ENCODE assay signal across 1 cellular context in genomic region chr20:1122388-1123315, GRCh38.
TF ChIP-seq lines count a peak whose summit lies in the region.

No MANE protein-coding gene starts in this region.

TF ChIP-seq in GM12878, 131 proteins besides CTCF, POLR2A, EP300 and RAD21 (continued from another document):
- peak; percentile 54; the same call in 1 of the 2 replicates for TF ChIP-seq MLLT1 (IDR thresholded peaks at IDR 0.05)
- TF ChIP-seq SRF (IDR thresholded peaks at IDR 0.05; ENCODE audit: low read depth in 2 of 2, low read length in 2 of 2) = peak in 1 of 2 experiments; percentile 35; a peak in 1 of 4 replicates
- TF ChIP-seq SMARCA5 (IDR thresholded peaks at IDR 0.05) = no peak
- no peak for TF ChIP-seq ZNF217 (IDR thresholded peaks at IDR 0.05)
- no peak for TF ChIP-seq HSF1 (IDR thresholded peaks at IDR 0.05; ENCODE audit: low read depth, low read length)
- no peak for TF ChIP-seq PKNOX1 (IDR thresholded peaks at IDR 0.05)
- peak; percentile 31 for TF ChIP-seq USF1 (IDR thresholded peaks at IDR 0.05; ENCODE audit: borderline replicate concordance, extremely low read length, insufficient read depth, low read depth, low read length)
- TF ChIP-seq RUNX3 (IDR thresholded peaks at IDR 0.05; ENCODE audit: low read length) = 0 out of 2 replicates have a peak, but pooled peaks have one; percentile 8
